Comparison of ENCODE assay signal across 22 cellular contexts in genomic region chr20:17399303-17399985, GRCh38.
A peak's percentile ranks its signal among the peaks of the same experiment; 100 is the strongest.
DNase-seq lines count a peak whose midpoint lies in the region; ATAC-seq, FAIRE-seq and TF ChIP-seq lines count a peak whose summit lies in the region.
"Had no signal": no experiment of that assay in that cellular context is flagged by ENCODE, and none has a peak within 500 bp of the region (broad histone marks: within the 10 kb centered on the region; RNA-seq: fewer than 3 reads in every experiment).

No MANE protein-coding gene starts in this region.

- H3K27me3 Mint-ChIP-seq in stimulated activated naive B cell treated with anti-CD40 and anti-IgM and Interleukin-4, amounts not matched to agents 10 μg/mL and 1 μg/mL and 100 μg/mL, for 72 hours: peaks cover 5 to 6% of the 10 kb centered on the region in 2 donors

- H3K79me2 ChIP-seq in HepG2 (ENCODE audit: insufficient read depth, low read length): no peaks in the 10 kb centered on the region

- peaks cover 0 to 1% of the 10 kb centered on the region in 2 donors for H3K9me3 Mint-ChIP-seq in stimulated activated naive B cell treated with anti-CD40 and anti-IgM and Interleukin-4, amounts not matched to agents 10 μg/mL and 1 μg/mL and 100 μg/mL, for 72 hours
- H3K9me3 Mint-ChIP-seq: H9 had no signal

- no peak for TF ChIP-seq RAD21 in HepG2 (CRISPR knock-in tag; IDR thresholded peaks at IDR 0.05)

- no peak for TF ChIP-seq CTCF in HepG2 (CRISPR knock-in tag; IDR thresholded peaks at IDR 0.05)
- TF ChIP-seq CTCF in right lobe of liver (IDR thresholded peaks at IDR 0.05): no peak
- no peak for TF ChIP-seq CTCF in kidney (IDR thresholded peaks at IDR 0.05; ENCODE audit: borderline replicate concordance, extremely low read depth, insufficient read depth)

- no peaks in the 10 kb centered on the region for H3K4me1 Mint-ChIP-seq in stimulated activated naive B cell treated with anti-CD40 and anti-IgM and Interleukin-4, amounts not matched to agents 10 μg/mL and 1 μg/mL and 100 μg/mL, for 72 hours
- H3K4me1 Mint-ChIP-seq: CD4-positive, CD25-positive, alpha-beta regulatory T cell; H9 had no signal

- no peak for ATAC-seq in HepG2
- no peak for ATAC-seq in right lobe of liver
- peak; percentile 53 to 55 for ATAC-seq in stimulated activated naive B cell treated with anti-CD40 and anti-IgM and Interleukin-4, amounts not matched to agents 10 μg/mL and 1 μg/mL and 100 μg/mL, for 72 hours (replicated peaks)
- no peak for ATAC-seq in GM21723 (IDR thresholded peaks at IDR 0.05; ENCODE audit: unreplicated experiment)
- ATAC-seq: GM12878 had no signal

- no peaks in the 10 kb centered on the region for H3K4me1 ChIP-seq in HepG2 (ENCODE audit: insufficient read depth, low read length)
- H3K4me1 ChIP-seq in right lobe of liver: no peaks in the 10 kb centered on the region
- peaks cover 0 to 4% of the 10 kb centered on the region in 2 donors for H3K4me1 ChIP-seq in kidney (ENCODE audit: control insufficient read depth in 1 of 2, insufficient read depth in 1 of 2, low read depth in 1 of 2, low read length in 2 of 2)
- H3K4me1 ChIP-seq: BE2C, Caco-2 had no signal

- no TSS peak for BruUV-seq in HepG2 (replicated peaks; lab: Mats Ljungman, UMichigan)

- no peaks in the 10 kb centered on the region for H3K9me3 ChIP-seq in HepG2 (ENCODE audit: low read length)
- H3K9me3 ChIP-seq in right lobe of liver: no peaks in the 10 kb centered on the region
- H3K9me3 ChIP-seq in kidney (ENCODE audit: control insufficient read depth in 1 of 2, low read length in 2 of 2): no peaks in the 10 kb centered on the region
- H3K9me3 ChIP-seq: BE2C, Caco-2 had no signal

- H3K9ac ChIP-seq in HepG2 (ENCODE audit: insufficient read depth, low read depth, low read length) (no peak overlapping the region), kidney (ENCODE audit: low read length in 2 of 2) (no peak overlapping the region)
- H3K9ac ChIP-seq: KMS-11 had no signal

- TF ChIP-seq POLR2A in HepG2 (IDR thresholded peaks at IDR 0.05; ENCODE audit: insufficient read depth in 1 of 2, low read depth in 2 of 2, low read length in 2 of 2): no peak
- TF ChIP-seq POLR2A in right lobe of liver (IDR thresholded peaks at IDR 0.05): no peak

- H3K4me3 ChIP-seq in HepG2 (replicated peaks in 1 of 3; ENCODE audit: insufficient read depth in 1 of 3, low read depth in 2 of 3, low read length in 3 of 3) (no peak overlapping the region), right lobe of liver (no peak overlapping the region), kidney (ENCODE audit: low read length in 2 of 2) (no peak overlapping the region)
- H3K4me3 ChIP-seq: GM12878 had no signal

- H4K20me1 ChIP-seq in HepG2 (ENCODE audit: insufficient read depth, low read length): no peaks in the 10 kb centered on the region

- H2AFZ ChIP-seq in HepG2 (ENCODE audit: low read length): no peak overlapping the region

- DNase-seq in HepG2 (ENCODE audit: low spot score): no peak
- no peak for DNase-seq in right lobe of liver
- peak; percentile 17 for DNase-seq in OCI-M1 (lab: John Stamatoyannopoulos, UW)
- no peak for DNase-seq in stimulated activated naive B cell treated with anti-CD40 and anti-IgM and Interleukin-4, amounts not matched to agents 10 μg/mL and 1 μg/mL and 100 μg/mL, for 72 hours
- no peak for DNase-seq in HT-29 (ENCODE audit: low spot score)
- DNase-seq in kidney: no peak
- DNase-seq: ACHN; BE2C; C1 segment of cervical spinal cord; Caco-2; CD4-positive, CD25-positive, alpha-beta regulatory T cell; DMS53; DND-41; EL; H9 had no signal

- H3K27ac Mint-ChIP-seq in stimulated activated naive B cell treated with anti-CD40 and anti-IgM and Interleukin-4, amounts not matched to agents 10 μg/mL and 1 μg/mL and 100 μg/mL, for 72 hours: no peak overlapping the region
- H3K27ac Mint-ChIP-seq: CD4-positive, CD25-positive, alpha-beta regulatory T cell; H9 had no signal

- intact Hi-C loops in HepG2 (cut with micrococcal nuclease; ENCODE audit: unreplicated experiment): no loop called here
- intact Hi-C loops in right lobe of liver (cut with DNase I): no loop called here
- intact Hi-C loops in kidney (cut with DNase I): no loop called here

- in situ Hi-C loops in HepG2 (cut with HindIII; ENCODE audit: extremely low pct_ligation_motif_present, low pct_unique_long_range_greater_than_20kb): no loop called here

- no peak overlapping the region for H3K4me3 Mint-ChIP-seq in stimulated activated naive B cell treated with anti-CD40 and anti-IgM and Interleukin-4, amounts not matched to agents 10 μg/mL and 1 μg/mL and 100 μg/mL, for 72 hours
- H3K4me3 Mint-ChIP-seq: CD4-positive, CD25-positive, alpha-beta regulatory T cell; H9 had no signal

- H3K36me3 ChIP-seq in HepG2 (replicated peaks in 1 of 2; ENCODE audit: control insufficient read depth in 1 of 2, insufficient read depth in 2 of 2, low read length in 2 of 2) (no peaks in the 10 kb centered on the region), right lobe of liver (no peaks in the 10 kb centered on the region), kidney (ENCODE audit: control insufficient read depth in 1 of 2, insufficient read depth in 2 of 2, low read length in 2 of 2) (no peaks in the 10 kb centered on the region)
- H3K36me3 ChIP-seq: BE2C had no signal

- FAIRE-seq in HepG2 (lab: Jason Lieb, UNC) (no peak), islet of Langerhans (lab: Jason Lieb, UNC) (peak; percentile 80), kidney (lab: Jason Lieb, UNC) (no peak)
- FAIRE-seq: GM12878, H1, HTR-8/SVneo had no signal

- POLR2A ChIA-PET in HepG2 (lab: Yijun Ruan, JAX): no interaction called here

- H3K27me3 ChIP-seq in HepG2 (ENCODE audit: control insufficient read depth in 1 of 2, insufficient read depth in 2 of 2, low read length in 2 of 2) (peaks cover 0 to 12% of the 10 kb centered on the region in 2 experiments), right lobe of liver (no peaks in the 10 kb centered on the region)

- WGBS in HepG2 (ENCODE audit: low lambda C conversion rate): 5% methylated on average over 7 of the region's 7 CpGs
- 27% methylated on average over 7 of the region's 7 CpGs for WGBS in right lobe of liver (ENCODE audit: insufficient coverage, low coverage, low lambda C conversion rate, missing lambda C conversion rate)

- no peak overlapping the region for H3K27ac ChIP-seq in HepG2 (ENCODE audit: extremely low read length, insufficient read depth, low read length)
- H3K27ac ChIP-seq in right lobe of liver: no peak overlapping the region
- H3K27ac ChIP-seq in kidney (ENCODE audit: low read depth in 2 of 2, low read length in 2 of 2): no peak overlapping the region
- H3K27ac ChIP-seq: HL-60, KMS-11 had no signal

- H3K36me3 Mint-ChIP-seq in stimulated activated naive B cell treated with anti-CD40 and anti-IgM and Interleukin-4, amounts not matched to agents 10 μg/mL and 1 μg/mL and 100 μg/mL, for 72 hours: no peaks in the 10 kb centered on the region
- H3K36me3 Mint-ChIP-seq: CD4-positive, CD25-positive, alpha-beta regulatory T cell had no signal

- CTCF ChIA-PET in HepG2 (lab: Yijun Ruan, JAX; ENCODE audit: low intra/inter-chr PET ratio, low total read pairs): no interaction called here

- H3K4me2 ChIP-seq in HepG2 (ENCODE audit: low read depth, low read length): no peak overlapping the region
- H3K4me2 ChIP-seq: KMS-11 had no signal

- TF ChIP-seq EP300 in HepG2 (IDR thresholded peaks at IDR 0.05; ENCODE audit: low read depth in 2 of 2, low read length in 2 of 2): no peak
- TF ChIP-seq EP300 in HepG2 (CRISPR knock-in tag; IDR thresholded peaks at IDR 0.05; ENCODE audit: borderline replicate concordance): no peak

TF ChIP-seq in HepG2, 621 proteins besides CTCF, POLR2A, EP300 and RAD21:
- TF ChIP-seq ZNF577 (CRISPR knock-in tag; IDR thresholded peaks at IDR 0.05; ENCODE audit: borderline replicate concordance, low read depth) (no peak), ELF1 (CRISPR knock-in tag; IDR thresholded peaks at IDR 0.05) (no peak), ZNF737 (CRISPR knock-in tag; IDR thresholded peaks at IDR 0.05; ENCODE audit: borderline replicate concordance) (no peak), MAFK (conservative IDR thresholded peaks at IDR 0.05 in 1 of 2, IDR thresholded peaks at IDR 0.05 in 1 of 2; ENCODE audit: low read length in 2 of 2) (peak; percentile 85 to 91), MAFF (IDR thresholded peaks at IDR 0.05; ENCODE audit: low read depth, low read length) (peak; percentile 89)
TF ChIP-seq in HepG2: peak in this region for 2.

Comparison
In these comparisons a context has a peak if more than half of its experiments do, and no peak if none do; other contexts are left out.
1. ATAC-seq: peak in stimulated activated naive B cell treated with anti-CD40 and anti-IgM and Interleukin-4, amounts not matched to agents 10 μg/mL and 1 μg/mL and 100 μg/mL, for 72 hours (2 of 2); none in HepG2 (single experiment), right lobe of liver (0 of 4) and GM21723 (single experiment).